15 cellular contexts compared by ENCODE assay signal in the genomic region with DNA sequence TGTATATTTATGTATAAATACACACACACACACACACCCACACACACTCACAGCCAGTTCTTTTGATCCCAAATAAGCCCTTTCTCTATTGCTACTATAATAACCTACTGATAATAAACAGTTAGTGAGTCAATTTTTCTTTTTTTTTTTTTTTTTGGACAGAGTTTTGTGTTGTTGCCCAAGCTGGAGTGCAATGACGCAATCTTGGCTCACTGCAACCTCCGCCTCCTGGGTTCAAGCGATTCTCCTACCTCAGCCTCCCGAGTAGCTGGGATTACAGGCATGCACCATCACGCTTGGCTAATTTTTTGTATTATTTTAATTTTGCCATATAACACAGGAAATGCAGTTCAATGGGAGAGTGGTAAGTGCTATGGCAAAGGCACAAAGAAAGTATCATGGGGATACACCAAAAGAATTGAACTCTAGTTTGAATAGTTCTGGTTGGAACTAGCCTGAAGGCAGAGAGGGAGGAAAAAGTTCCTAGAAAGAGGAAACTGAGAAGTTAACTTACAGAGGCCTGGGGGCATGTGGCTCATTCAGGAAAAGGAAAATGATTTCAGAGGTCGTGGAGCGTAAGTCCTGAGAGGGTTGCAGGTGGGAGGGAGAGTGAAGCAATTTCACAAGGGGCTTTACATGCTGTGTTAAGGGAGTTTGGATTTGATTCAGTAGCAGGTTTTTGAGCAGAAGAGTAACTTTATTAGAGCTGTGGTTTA.
"Had no signal": no experiment of that assay in that cellular context is flagged by ENCODE, and none has a peak within 500 bp of the region (broad histone marks: within the 10 kb centered on the region; RNA-seq: fewer than 3 reads in every experiment).

No MANE protein-coding gene starts in this region.

- H3K9me3 ChIP-seq: ascending aorta, gastrocnemius medialis, heart right ventricle, left lung, prostate gland, vagina had no signal

- H3K27ac ChIP-seq: ascending aorta, cardiac muscle cell, gastrocnemius medialis, heart right ventricle, left lung, prostate gland, vagina had no signal

- DNase-seq: activated CD4-positive, alpha-beta memory T cell treated with anti-CD3 and anti-CD28 coated beads for 36 hours; activated CD4-positive, alpha-beta T cell treated with anti-CD3 and anti-CD28 coated beads for 1 hour; activated gamma-delta T cell treated with Interleukin-2 at 50 U/mL for 16 hours; activated T-cell treated with anti-CD3 and anti-CD28 coated beads, Interleukin-2, amount 50 U/mL, for 4 hours; gastrocnemius medialis; heart right ventricle; left lung; mesenchymal stem cell; occipital lobe had no signal

- H3K27ac Mint-ChIP-seq: activated CD4-positive, alpha-beta memory T cell treated with anti-CD3 and anti-CD28 coated beads for 36 hours; natural killer cell treated with Interleukin-12 subunit alpha and Interleukin-12 subunit beta and Interleukin-15 and Interleukin-18, amount 100 ng/mL, for 72 hours had no signal

- H3K27me3 ChIP-seq: ascending aorta, cardiac muscle cell, left lung, vagina had no signal

- ATAC-seq: activated T-cell treated with anti-CD3 and anti-CD28 coated beads, Interleukin-2, amount 50 U/mL, for 4 hours; gastrocnemius medialis; heart right ventricle; left lung; natural killer cell treated with Interleukin-12 subunit alpha and Interleukin-12 subunit beta and Interleukin-15 and Interleukin-18, amount 100 ng/mL, for 72 hours had no signal

- H3K36me3 ChIP-seq: ascending aorta, cardiac muscle cell, gastrocnemius medialis, heart right ventricle, left lung, prostate gland, vagina had no signal

- H3K4me1 ChIP-seq: ascending aorta, gastrocnemius medialis, prostate gland, vagina had no signal

- H3K4me3 Mint-ChIP-seq: activated CD4-positive, alpha-beta memory T cell treated with anti-CD3 and anti-CD28 coated beads for 36 hours; activated T-cell treated with anti-CD3 and anti-CD28 coated beads, Interleukin-2, amount 50 U/mL, for 4 hours; natural killer cell treated with Interleukin-12 subunit alpha and Interleukin-12 subunit beta and Interleukin-15 and Interleukin-18, amount 100 ng/mL, for 72 hours had no signal

- H3K36me3 Mint-ChIP-seq: activated CD4-positive, alpha-beta memory T cell treated with anti-CD3 and anti-CD28 coated beads for 36 hours; natural killer cell treated with Interleukin-12 subunit alpha and Interleukin-12 subunit beta and Interleukin-15 and Interleukin-18, amount 100 ng/mL, for 72 hours had no signal

- H3K4me3 ChIP-seq: ascending aorta, cardiac muscle cell, gastrocnemius medialis, heart right ventricle, left lung, prostate gland, vagina had no signal

- H3K9me3 Mint-ChIP-seq: activated CD4-positive, alpha-beta memory T cell treated with anti-CD3 and anti-CD28 coated beads for 36 hours; natural killer cell treated with Interleukin-12 subunit alpha and Interleukin-12 subunit beta and Interleukin-15 and Interleukin-18, amount 100 ng/mL, for 72 hours had no signal

- FAIRE-seq: islet of Langerhans had no signal
